In genomic region chrX:49002091-49002935, GRCh38 we compare ENCODE assay signal across 8 cellular contexts. TPM values are rescaled to one million over a fixed set of nuclear protein-coding genes. Genes with fewer than 3 reads are reported as not detected.
DNase-seq lines count a peak whose midpoint lies in the region; ATAC-seq and TF ChIP-seq lines count a peak whose summit lies in the region.

A gene with protein sequence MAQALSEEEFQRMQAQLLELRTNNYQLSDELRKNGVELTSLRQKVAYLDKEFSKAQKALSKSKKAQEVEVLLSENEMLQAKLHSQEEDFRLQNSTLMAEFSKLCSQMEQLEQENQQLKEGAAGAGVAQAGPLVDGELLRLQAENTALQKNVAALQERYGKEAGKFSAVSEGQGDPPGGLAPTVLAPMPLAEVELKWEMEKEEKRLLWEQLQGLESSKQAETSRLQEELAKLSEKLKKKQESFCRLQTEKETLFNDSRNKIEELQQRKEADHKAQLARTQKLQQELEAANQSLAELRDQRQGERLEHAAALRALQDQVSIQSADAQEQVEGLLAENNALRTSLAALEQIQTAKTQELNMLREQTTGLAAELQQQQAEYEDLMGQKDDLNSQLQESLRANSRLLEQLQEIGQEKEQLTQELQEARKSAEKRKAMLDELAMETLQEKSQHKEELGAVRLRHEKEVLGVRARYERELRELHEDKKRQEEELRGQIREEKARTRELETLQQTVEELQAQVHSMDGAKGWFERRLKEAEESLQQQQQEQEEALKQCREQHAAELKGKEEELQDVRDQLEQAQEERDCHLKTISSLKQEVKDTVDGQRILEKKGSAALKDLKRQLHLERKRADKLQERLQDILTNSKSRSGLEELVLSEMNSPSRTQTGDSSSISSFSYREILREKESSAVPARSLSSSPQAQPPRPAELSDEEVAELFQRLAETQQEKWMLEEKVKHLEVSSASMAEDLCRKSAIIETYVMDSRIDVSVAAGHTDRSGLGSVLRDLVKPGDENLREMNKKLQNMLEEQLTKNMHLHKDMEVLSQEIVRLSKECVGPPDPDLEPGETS (minus strand): TSS chrX:49002264. CDS start chrX:49002229, 35 bp downstream.

- no peaks in the 10 kb centered on the region for H3K9me3 Mint-ChIP-seq in CD4-positive, alpha-beta T cell

- intact Hi-C loops in CD4-positive, alpha-beta T cell (cut with DNase I, micrococcal nuclease): loop anchor here (2.0 to 5.0 kb wide), 3 partner anchors 40 to 120 kb away; partner anchors contain the start of genes GPKOW (in 1 of the 2), OTUD5 (in 1 of the 2) and TFE3 (in 1 of the 2)

- H3K36me3 ChIP-seq in effector memory CD4-positive, alpha-beta T cell (ENCODE audit: control insufficient read depth, insufficient read depth, low read length): peaks cover 9% of the 10 kb centered on the region

- DNase-seq in CD4-positive, alpha-beta T cell: peak; percentile 61 to 81 (median 70)
- peak; percentile 58 for DNase-seq in HPDE6-E6E7 (ENCODE audit: extremely low spot score)
- DNase-seq in NK-92 treated with Interleukin-12 subunit alpha and Interleukin-12 subunit beta, amount 100 ng/mL, for 24 hours (lab: John Stamatoyannopoulos, UW): peak; percentile 73
- peak; percentile 86 for DNase-seq in activated CD8-positive, alpha-beta memory T cell treated with anti-CD3 and anti-CD28 coated beads for 24 hours
- peak; percentile 68 to 73 (median 70) for DNase-seq in effector memory CD4-positive, alpha-beta T cell
- peak; percentile 83 for DNase-seq in medulla oblongata (ENCODE audit: extremely low spot score)
- DNase-seq in stimulated activated CD8-positive, alpha-beta memory T cell treated with anti-CD3 and anti-CD28 coated beads, Interleukin-12 subunit alpha, Interleukin-12 subunit beta, amount 100 ng/mL, for 1 hour (ENCODE audit: low read depth): peak; percentile 58

- peak within 1 kb of the TSS; percentile 84 for H3K27ac ChIP-seq in CD4-positive, alpha-beta T cell (ENCODE audit: low read depth, low read length)
- H3K27ac ChIP-seq in effector memory CD4-positive, alpha-beta T cell (ENCODE audit: insufficient read depth, low read length, poor library complexity, severe bottlenecking): peak within 1 kb of the TSS; percentile 94

- peak within 1 kb of the TSS; percentile 98 for H3K27ac Mint-ChIP-seq in CD4-positive, alpha-beta T cell

- H3K9me3 ChIP-seq in CD4-positive, alpha-beta T cell (ENCODE audit: control insufficient read depth, low read length): no peaks in the 10 kb centered on the region
- no peaks in the 10 kb centered on the region for H3K9me3 ChIP-seq in effector memory CD4-positive, alpha-beta T cell (ENCODE audit: control insufficient read depth, low read length)

- peak; percentile 77 for ATAC-seq in CD4-positive, alpha-beta T cell (ENCODE audit: poor library complexity)
- ATAC-seq in GM19452 (IDR thresholded peaks at IDR 0.05; ENCODE audit: unreplicated experiment): peak; percentile 75

- no peak for TF ChIP-seq CTCF in CD4-positive, alpha-beta T cell (IDR thresholded peaks at IDR 0.05)

- peak within 1 kb of the TSS; percentile 87 for H3K4me3 ChIP-seq in effector memory CD4-positive, alpha-beta T cell (ENCODE audit: insufficient read depth, low read depth, low read length, poor library complexity, severe bottlenecking)

- H3K27me3 Mint-ChIP-seq in CD4-positive, alpha-beta T cell: no peaks in the 10 kb centered on the region

- H3K4me3 Mint-ChIP-seq in CD4-positive, alpha-beta T cell: peak within 1 kb of the TSS; percentile 96

- H3K36me3 Mint-ChIP-seq in CD4-positive, alpha-beta T cell (ENCODE audit: low read depth): peaks cover 32% of the 10 kb centered on the region

- POLR2A ChIA-PET in CD4-positive, alpha-beta T cell (lab: Charles Lee): interaction anchor here (0.6 to 2.0 kb wide), 20 partner anchors 30 to 463 kb away, joined by 3 to 34 read pairs (median 4); partner anchors contain the start of genes KCND1, OTUD5, PQBP1 and SLC35A2

- CTCF ChIA-PET in CD4-positive, alpha-beta T cell (lab: Charles Lee): interaction anchor here (0.6 to 1.0 kb wide), 2 partner anchors 44 to 148 kb away, joined by 3 to 4 read pairs; no protein-coding TSS in a partner anchor

- H3K27me3 ChIP-seq in CD4-positive, alpha-beta T cell (ENCODE audit: control insufficient read depth, insufficient read depth, low read length): no peaks in the 10 kb centered on the region
- no peaks in the 10 kb centered on the region for H3K27me3 ChIP-seq in effector memory CD4-positive, alpha-beta T cell (replicated peaks; ENCODE audit: control insufficient read depth, insufficient read depth, low read length, poor library complexity, severe bottlenecking)

- H3K4me1 ChIP-seq in effector memory CD4-positive, alpha-beta T cell (ENCODE audit: control insufficient read depth, insufficient read depth, low read length, poor library complexity, severe bottlenecking): peaks cover 2% of the 10 kb centered on the region

- H3K4me1 Mint-ChIP-seq in CD4-positive, alpha-beta T cell (ENCODE audit: low read depth): peaks cover 26% of the 10 kb centered on the region

RNA-seq across cellular contexts. Expression of the gene that starts here (rescaled TPM):
- 100 to 1,000 TPM; 100 to 101 TPM for total RNA-seq in CD4-positive, alpha-beta T cell

Comparison
In these comparisons a context has a peak if more than half of its experiments do, and no peak if none do; other contexts are left out.
1. Peak in every context shown above with its lines: DNase-seq, ATAC-seq, H3K4me3 ChIP-seq and H3K27ac ChIP-seq.